Comparison of ENCODE assay signal across 28 cellular contexts in genomic region chr21:29827647-29828046, GRCh38.
"Had no signal": no experiment of that assay in that cellular context is flagged by ENCODE, and none has a peak within 500 bp of the region (broad histone marks: within the 10 kb centered on the region; RNA-seq: fewer than 3 reads in every experiment).

No MANE protein-coding gene starts in this region.

- H3K4me3 Mint-ChIP-seq: dendritic cell treated with granulocyte-macrophage colony-stimulating factor and Interleukin-4, amounts not matched to agents 40 ng/mL and 50 ng/mL, for 4 days; effector memory CD8-positive, alpha-beta T cell; endodermal cell had no signal

- DNase-seq: colonic mucosa; cortex of kidney; dermis blood vessel endothelial cell; dorsolateral prefrontal cortex; effector CD4-positive, alpha-beta T cell; effector CD8-positive, alpha-beta T cell; effector memory CD4-positive, alpha-beta T cell; effector memory CD8-positive, alpha-beta T cell; endodermal cell; erythroblast; esophagus squamous epithelium; foreskin melanocyte; gastrocnemius medialis; glutamatergic neuron; head of caudate nucleus; heart left ventricle; heart right ventricle had no signal

- H3K27ac ChIP-seq: colonic mucosa, coronary artery, dorsolateral prefrontal cortex, epithelial cell of prostate, esophagus muscularis mucosa, esophagus squamous epithelium, foreskin keratinocyte, gastrocnemius medialis, gastroesophageal sphincter, heart left ventricle, heart right ventricle had no signal

- H3K27me3 ChIP-seq: colonic mucosa, dorsolateral prefrontal cortex, esophagus muscularis mucosa, esophagus squamous epithelium, foreskin keratinocyte, gastrocnemius medialis, gastroesophageal sphincter, heart left ventricle, heart right ventricle had no signal

- ATAC-seq: effector memory CD8-positive, alpha-beta T cell; esophagus mucosa; gastrocnemius medialis; gastroesophageal sphincter; heart left ventricle; heart right ventricle had no signal

- H3K27ac Mint-ChIP-seq: dendritic cell treated with granulocyte-macrophage colony-stimulating factor and Interleukin-4, amounts not matched to agents 40 ng/mL and 50 ng/mL, for 4 days; effector memory CD8-positive, alpha-beta T cell; endodermal cell had no signal

- FAIRE-seq: colon, endometrium, endothelial cell of umbilical vein, frontal cortex had no signal

- H3K27me3 Mint-ChIP-seq: dendritic cell treated with granulocyte-macrophage colony-stimulating factor and Interleukin-4, amounts not matched to agents 40 ng/mL and 50 ng/mL, for 4 days; effector memory CD8-positive, alpha-beta T cell had no signal

- H3K4me3 ChIP-seq: colonic mucosa, coronary artery, dorsolateral prefrontal cortex, esophagus muscularis mucosa, esophagus squamous epithelium, gastrocnemius medialis, gastroesophageal sphincter, heart left ventricle, heart right ventricle had no signal

- H3K9me3 ChIP-seq: colonic mucosa, gastrocnemius medialis had no signal

- H3K4me1 Mint-ChIP-seq: endodermal cell had no signal

- H3K36me3 ChIP-seq: colonic mucosa, esophagus muscularis mucosa, esophagus squamous epithelium, gastrocnemius medialis, gastroesophageal sphincter, heart left ventricle, heart right ventricle had no signal

- H3K4me1 ChIP-seq: colonic mucosa, esophagus muscularis mucosa, esophagus squamous epithelium, gastrocnemius medialis, gastroesophageal sphincter, heart left ventricle, heart right ventricle had no signal
